1 cellular context compared by ENCODE assay signal in the genomic region with DNA sequence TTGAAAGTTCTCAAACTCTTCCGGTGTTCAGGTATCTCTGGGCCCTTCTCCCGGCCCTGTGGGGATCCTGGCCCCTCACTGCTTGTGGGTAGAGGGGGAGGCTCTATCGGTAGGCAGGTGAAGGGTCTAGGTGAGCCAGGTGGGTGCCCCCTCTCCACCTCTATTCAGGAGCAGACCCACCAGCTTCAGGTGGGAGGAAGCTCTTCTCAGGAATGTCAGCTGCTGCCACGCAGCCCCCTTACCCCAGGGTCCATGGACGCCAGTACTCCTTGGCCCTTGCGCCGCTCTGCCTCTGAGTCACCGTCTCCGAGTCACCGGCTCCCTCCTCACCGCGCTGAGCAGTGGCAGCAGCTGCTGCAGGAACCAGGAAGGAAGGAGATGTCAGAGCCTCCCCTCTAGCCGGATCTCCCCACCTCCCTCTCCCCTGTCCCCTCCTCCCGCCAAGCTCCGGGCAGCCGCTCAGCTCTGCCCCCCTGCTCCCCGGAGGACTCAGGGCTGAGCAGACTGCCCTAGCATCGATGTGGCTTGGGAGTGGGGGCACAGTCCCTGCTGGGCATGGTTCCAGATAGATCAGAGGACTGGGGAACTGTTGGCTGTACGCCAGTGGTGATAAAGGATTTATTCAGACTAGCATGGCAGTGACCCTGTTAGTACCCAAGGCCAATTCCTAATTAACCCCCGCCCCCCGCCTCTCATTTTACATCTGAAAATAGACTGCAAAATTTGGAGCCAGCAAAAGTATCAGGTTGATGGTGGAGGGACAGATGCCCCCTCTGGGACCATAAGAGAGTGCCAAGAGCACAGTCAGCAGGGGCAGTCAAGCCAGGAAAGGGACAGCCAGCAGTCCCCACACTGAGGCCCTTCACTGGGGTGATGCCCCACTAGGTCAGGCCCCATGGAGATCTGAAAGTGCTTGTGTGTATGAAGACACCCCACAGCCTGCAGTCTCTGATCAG.
TF ChIP-seq lines count a peak whose summit lies in the region.

TSS of gene OSBPL7 (minus strand) at position 371 of the 956 bp plus-strand sequence. CDS start 1,516 bp downstream, outside the sequence.

TF ChIP-seq in K562, 482 proteins besides CTCF, POLR2A, EP300 and RAD21 (continued from another document and continues in another):
- TF ChIP-seq CTCFL (IDR thresholded peaks at IDR 0.05; ENCODE audit: borderline replicate concordance, insufficient read depth, low read depth, low read length, poor library complexity, severe bottlenecking) (peak; percentile 57), RFX5 (IDR thresholded peaks at IDR 0.05; ENCODE audit: low read depth, low read length) (no peak), C11orf30 (IDR thresholded peaks at IDR 0.05; ENCODE audit: low read depth) (peak; percentile 58), VEZF1 (CRISPR knock-in tag; IDR thresholded peaks at IDR 0.05) (peak; percentile 96), ETS2 (tag; IDR thresholded peaks at IDR 0.05; ENCODE audit: borderline replicate concordance, poor library complexity, severe bottlenecking) (no peak), RBM22 (IDR thresholded peaks at IDR 0.05; ENCODE audit: low read depth, low read length, poor library complexity, severe bottlenecking) (no peak), RBBP5 (IDR thresholded peaks at IDR 0.05; ENCODE audit: borderline replicate concordance, insufficient read depth, low read length, poor library complexity, severe bottlenecking) (peak; percentile 29), PML (IDR thresholded peaks at IDR 0.05; ENCODE audit: low read length) (peak; percentile 16; the same call in 1 of the 2 replicates), HDAC6 (IDR thresholded peaks at IDR 0.05; ENCODE audit: low read depth, low read length) (no peak), BHLHE40 (IDR thresholded peaks at IDR 0.05; ENCODE audit: low read length) (0 out of 2 replicates have a peak, but pooled peaks have one; percentile 5), XRCC4 (IDR thresholded peaks at IDR 0.05; ENCODE audit: extremely low read depth, insufficient read depth, insufficient read length) (no peak), SMARCE1 (IDR thresholded peaks at IDR 0.05) (peak; percentile 82), SETDB1 (IDR thresholded peaks at IDR 0.05; ENCODE audit: low read length) (no peak), CREM (IDR thresholded peaks at IDR 0.05; ENCODE audit: low read depth) (peak; percentile 43), RCOR1 (IDR thresholded peaks at IDR 0.05; ENCODE audit: borderline replicate concordance in 1 of 2, low read depth in 2 of 2, low read length in 2 of 2) (0 out of 4 replicates have a peak, but pooled peaks of 1 of the 2 experiments have one; percentile 39), ATF7 (IDR thresholded peaks at IDR 0.05) (peak; percentile 73), EWSR1 (IDR thresholded peaks at IDR 0.05; ENCODE audit: borderline replicate concordance, low read depth, partially characterized antibody) (no peak), GABPB1 (CRISPR knock-in tag; IDR thresholded peaks at IDR 0.05) (peak; percentile 69), JUND (IDR thresholded peaks at IDR 0.05; ENCODE audit: borderline replicate concordance, low read depth, low read length) (peak; percentile 84), JUND (tag; IDR thresholded peaks at IDR 0.05; ENCODE audit: borderline replicate concordance, low read depth, low read length) (peak; percentile 33; the same call in 1 of the 3 replicates), ZFX (CRISPR knock-in tag; IDR thresholded peaks at IDR 0.05) (peak; percentile 49), MEIS2 (IDR thresholded peaks at IDR 0.05; ENCODE audit: partially characterized antibody) (peak; percentile 48), FOSL1 (tag; conservative IDR thresholded peaks at IDR 0.05) (peak; percentile 89), HMGN3 (IDR thresholded peaks at IDR 0.05; ENCODE audit: borderline replicate concordance, extremely low read depth, insufficient read length, low read depth, low read length) (peak; percentile 40), CREB3L1 (IDR thresholded peaks at IDR 0.05; ENCODE audit: borderline replicate concordance, low read depth) (peak; percentile 47; the same call in 1 of the 2 replicates), TAF7 (tag; IDR thresholded peaks at IDR 0.05) (peak; percentile 6; the same call in 1 of the 2 replicates), ZNF717 (CRISPR knock-in tag; IDR thresholded peaks at IDR 0.05) (no peak), RUNX1 (IDR thresholded peaks at IDR 0.05; ENCODE audit: low read depth) (no peak), ARNT (IDR thresholded peaks at IDR 0.05) (0 out of 4 replicates have a peak, but pooled peaks of 1 of the 2 experiments have one; percentile 21), KDM5B (IDR thresholded peaks at IDR 0.05; ENCODE audit: insufficient replicate concordance, low read depth, low read length) (peak; percentile 62)
- TF ChIP-seq, protein P1, sequence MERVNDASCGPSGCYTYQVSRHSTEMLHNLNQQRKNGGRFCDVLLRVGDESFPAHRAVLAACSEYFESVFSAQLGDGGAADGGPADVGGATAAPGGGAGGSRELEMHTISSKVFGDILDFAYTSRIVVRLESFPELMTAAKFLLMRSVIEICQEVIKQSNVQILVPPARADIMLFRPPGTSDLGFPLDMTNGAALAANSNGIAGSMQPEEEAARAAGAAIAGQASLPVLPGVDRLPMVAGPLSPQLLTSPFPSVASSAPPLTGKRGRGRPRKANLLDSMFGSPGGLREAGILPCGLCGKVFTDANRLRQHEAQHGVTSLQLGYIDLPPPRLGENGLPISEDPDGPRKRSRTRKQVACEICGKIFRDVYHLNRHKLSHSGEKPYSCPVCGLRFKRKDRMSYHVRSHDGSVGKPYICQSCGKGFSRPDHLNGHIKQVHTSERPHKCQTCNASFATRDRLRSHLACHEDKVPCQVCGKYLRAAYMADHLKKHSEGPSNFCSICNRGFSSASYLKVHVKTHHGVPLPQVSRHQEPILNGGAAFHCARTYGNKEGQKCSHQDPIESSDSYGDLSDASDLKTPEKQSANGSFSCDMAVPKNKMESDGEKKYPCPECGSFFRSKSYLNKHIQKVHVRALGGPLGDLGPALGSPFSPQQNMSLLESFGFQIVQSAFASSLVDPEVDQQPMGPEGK (CRISPR knock-in tag; IDR thresholded peaks at IDR 0.05; ENCODE audit: borderline replicate concordance): no peak
- TF ChIP-seq, protein P2, sequence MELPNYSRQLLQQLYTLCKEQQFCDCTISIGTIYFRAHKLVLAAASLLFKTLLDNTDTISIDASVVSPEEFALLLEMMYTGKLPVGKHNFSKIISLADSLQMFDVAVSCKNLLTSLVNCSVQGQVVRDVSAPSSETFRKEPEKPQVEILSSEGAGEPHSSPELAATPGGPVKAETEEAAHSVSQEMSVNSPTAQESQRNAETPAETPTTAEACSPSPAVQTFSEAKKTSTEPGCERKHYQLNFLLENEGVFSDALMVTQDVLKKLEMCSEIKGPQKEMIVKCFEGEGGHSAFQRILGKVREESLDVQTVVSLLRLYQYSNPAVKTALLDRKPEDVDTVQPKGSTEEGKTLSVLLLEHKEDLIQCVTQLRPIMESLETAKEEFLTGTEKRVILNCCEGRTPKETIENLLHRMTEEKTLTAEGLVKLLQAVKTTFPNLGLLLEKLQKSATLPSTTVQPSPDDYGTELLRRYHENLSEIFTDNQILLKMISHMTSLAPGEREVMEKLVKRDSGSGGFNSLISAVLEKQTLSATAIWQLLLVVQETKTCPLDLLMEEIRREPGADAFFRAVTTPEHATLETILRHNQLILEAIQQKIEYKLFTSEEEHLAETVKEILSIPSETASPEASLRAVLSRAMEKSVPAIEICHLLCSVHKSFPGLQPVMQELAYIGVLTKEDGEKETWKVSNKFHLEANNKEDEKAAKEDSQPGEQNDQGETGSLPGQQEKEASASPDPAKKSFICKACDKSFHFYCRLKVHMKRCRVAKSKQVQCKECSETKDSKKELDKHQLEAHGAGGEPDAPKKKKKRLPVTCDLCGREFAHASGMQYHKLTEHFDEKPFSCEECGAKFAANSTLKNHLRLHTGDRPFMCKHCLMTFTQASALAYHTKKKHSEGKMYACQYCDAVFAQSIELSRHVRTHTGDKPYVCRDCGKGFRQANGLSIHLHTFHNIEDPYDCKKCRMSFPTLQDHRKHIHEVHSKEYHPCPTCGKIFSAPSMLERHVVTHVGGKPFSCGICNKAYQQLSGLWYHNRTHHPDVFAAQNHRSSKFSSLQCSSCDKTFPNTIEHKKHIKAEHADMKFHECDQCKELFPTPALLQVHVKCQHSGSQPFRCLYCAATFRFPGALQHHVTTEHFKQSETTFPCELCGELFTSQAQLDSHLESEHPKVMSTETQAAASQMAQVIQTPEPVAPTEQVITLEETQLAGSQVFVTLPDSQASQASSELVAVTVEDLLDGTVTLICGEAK (IDR thresholded peaks at IDR 0.05): peak; percentile 85
- TF ChIP-seq, protein P2 (CRISPR knock-in tag; IDR thresholded peaks at IDR 0.05): no peak
- TF ChIP-seq, protein P3, sequence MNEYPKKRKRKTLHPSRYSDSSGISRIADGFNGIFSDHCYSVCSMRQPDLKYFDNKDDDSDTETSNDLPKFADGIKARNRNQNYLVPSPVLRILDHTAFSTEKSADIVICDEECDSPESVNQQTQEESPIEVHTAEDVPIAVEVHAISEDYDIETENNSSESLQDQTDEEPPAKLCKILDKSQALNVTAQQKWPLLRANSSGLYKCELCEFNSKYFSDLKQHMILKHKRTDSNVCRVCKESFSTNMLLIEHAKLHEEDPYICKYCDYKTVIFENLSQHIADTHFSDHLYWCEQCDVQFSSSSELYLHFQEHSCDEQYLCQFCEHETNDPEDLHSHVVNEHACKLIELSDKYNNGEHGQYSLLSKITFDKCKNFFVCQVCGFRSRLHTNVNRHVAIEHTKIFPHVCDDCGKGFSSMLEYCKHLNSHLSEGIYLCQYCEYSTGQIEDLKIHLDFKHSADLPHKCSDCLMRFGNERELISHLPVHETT (CRISPR knock-in tag; conservative IDR thresholded peaks at IDR 0.05 in 1 of 2, IDR thresholded peaks at IDR 0.05 in 1 of 2): no peak; a peak in 1 of 4 replicates
- TF ChIP-seq, protein P4, sequence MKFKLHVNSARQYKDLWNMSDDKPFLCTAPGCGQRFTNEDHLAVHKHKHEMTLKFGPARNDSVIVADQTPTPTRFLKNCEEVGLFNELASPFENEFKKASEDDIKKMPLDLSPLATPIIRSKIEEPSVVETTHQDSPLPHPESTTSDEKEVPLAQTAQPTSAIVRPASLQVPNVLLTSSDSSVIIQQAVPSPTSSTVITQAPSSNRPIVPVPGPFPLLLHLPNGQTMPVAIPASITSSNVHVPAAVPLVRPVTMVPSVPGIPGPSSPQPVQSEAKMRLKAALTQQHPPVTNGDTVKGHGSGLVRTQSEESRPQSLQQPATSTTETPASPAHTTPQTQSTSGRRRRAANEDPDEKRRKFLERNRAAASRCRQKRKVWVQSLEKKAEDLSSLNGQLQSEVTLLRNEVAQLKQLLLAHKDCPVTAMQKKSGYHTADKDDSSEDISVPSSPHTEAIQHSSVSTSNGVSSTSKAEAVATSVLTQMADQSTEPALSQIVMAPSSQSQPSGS (CRISPR knock-in tag; IDR thresholded peaks at IDR 0.05): no peak
